10 cellular contexts compared by ENCODE assay signal in the genomic region with DNA sequence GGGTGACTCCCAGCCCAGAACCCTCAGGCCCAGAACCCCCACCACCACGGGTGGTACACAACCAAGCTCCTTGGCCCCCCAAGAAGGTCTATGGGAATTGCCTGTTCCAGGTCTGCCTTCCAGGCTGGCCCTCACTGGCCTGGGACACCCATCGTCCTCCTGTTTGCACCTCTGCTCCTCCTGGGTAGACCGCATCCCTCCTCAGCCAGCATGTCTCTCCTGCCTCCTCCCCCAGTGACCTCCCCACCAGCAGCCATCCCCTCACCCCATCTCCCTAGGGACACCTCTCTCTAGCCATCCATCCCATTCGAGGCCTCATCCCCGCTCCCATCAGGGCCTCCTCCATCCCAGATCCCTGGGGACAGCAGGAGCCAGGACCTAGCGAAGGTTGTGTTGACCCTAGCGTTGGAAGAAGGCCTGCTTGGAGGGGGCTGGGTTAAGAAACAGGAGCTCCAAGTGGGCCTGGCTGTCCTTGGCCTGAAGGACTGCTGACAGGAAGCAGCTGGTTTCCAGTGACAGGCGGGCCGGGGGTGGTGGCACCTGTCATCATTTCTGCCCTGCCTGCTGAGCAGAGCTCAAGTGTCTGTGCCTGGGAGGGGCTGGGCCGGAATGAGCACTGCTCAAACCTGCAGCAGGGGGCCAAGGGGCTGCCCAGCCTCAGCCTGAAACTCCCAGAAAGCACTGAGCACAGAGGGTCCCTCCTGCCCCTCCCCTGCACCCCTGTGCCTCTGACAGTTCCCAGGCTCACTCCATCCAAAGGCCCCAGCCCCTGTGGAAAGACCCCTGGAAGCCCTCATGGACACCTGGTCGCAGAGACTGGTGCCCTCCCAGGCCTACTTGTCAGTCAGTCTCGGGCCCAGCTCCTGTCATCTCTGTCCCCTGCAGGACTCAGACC.
DNase-seq lines count a peak whose midpoint lies in the region; ATAC-seq and TF ChIP-seq lines count a peak whose summit lies in the region.
"Had no signal": no experiment of that assay in that cellular context is flagged by ENCODE, and none has a peak within 500 bp of the region (broad histone marks: within the 10 kb centered on the region; RNA-seq: fewer than 3 reads in every experiment).

No MANE protein-coding gene starts in this region.

- peaks cover 16% of the 10 kb centered on the region for H3K27me3 Mint-ChIP-seq in activated T-cell treated with anti-CD3 and anti-CD28 coated beads, Interleukin-2, amount 50 U/mL, for 24 hours
- H3K27me3 Mint-ChIP-seq: central memory CD8-positive, alpha-beta T cell had no signal

- no peaks in the 10 kb centered on the region for H3K36me3 Mint-ChIP-seq in activated T-cell treated with anti-CD3 and anti-CD28 coated beads, Interleukin-2, amount 50 U/mL, for 24 hours (ENCODE audit: low read depth)

- H3K9me3 Mint-ChIP-seq in activated T-cell treated with anti-CD3 and anti-CD28 coated beads, Interleukin-2, amount 50 U/mL, for 24 hours: no peaks in the 10 kb centered on the region
- H3K9me3 Mint-ChIP-seq: central memory CD8-positive, alpha-beta T cell had no signal

- H3K27ac ChIP-seq in RWPE2 (ENCODE audit: poor library complexity, severe bottlenecking) (peak overlapping the region; percentile 82), right lobe of liver (peak overlapping the region in 2 of 3 donors; percentile 48 to 59), upper lobe of left lung (peak overlapping the region in 3 of 4 donors; percentile 56 to 69 (median 64))

- TF ChIP-seq EP300 in upper lobe of left lung (IDR thresholded peaks at IDR 0.05): no peak

- no peak overlapping the region for H3K27ac Mint-ChIP-seq in activated T-cell treated with anti-CD3 and anti-CD28 coated beads, Interleukin-2, amount 50 U/mL, for 24 hours

- H3K36me3 ChIP-seq in RWPE2 (ENCODE audit: low read depth): no peaks in the 10 kb centered on the region
- no peaks in the 10 kb centered on the region for H3K36me3 ChIP-seq in right lobe of liver
- H3K36me3 ChIP-seq in upper lobe of left lung: no peaks in the 10 kb centered on the region

- WGBS in right lobe of liver (ENCODE audit: insufficient coverage, low coverage, low lambda C conversion rate, missing lambda C conversion rate): 75% methylated on average over 4 of the region's 12 CpGs
- 41 to 49% methylated on average over 9 to 12 of the region's 12 CpGs for WGBS in upper lobe of left lung, 2 donors

- H3K27me3 ChIP-seq in RWPE2 (ENCODE audit: insufficient read depth, poor library complexity, severe bottlenecking) (no peaks in the 10 kb centered on the region), right lobe of liver (no peaks in the 10 kb centered on the region), upper lobe of left lung (no peaks in the 10 kb centered on the region)

- H3K4me1 ChIP-seq in RWPE2 (ENCODE audit: insufficient read depth, poor library complexity, severe bottlenecking): peaks cover 22% of the 10 kb centered on the region
- peaks cover 0 to 26% (median 7%) of the 10 kb centered on the region in 4 donors for H3K4me1 ChIP-seq in right lobe of liver
- peaks cover 13 to 34% (median 21%) of the 10 kb centered on the region in 4 donors for H3K4me1 ChIP-seq in upper lobe of left lung

- DNase-seq in activated T-cell treated with anti-CD3 and anti-CD28 coated beads, Interleukin-2, amount 50 U/mL, for 24 hours: peak; percentile 18
- DNase-seq in activated T-cell treated with anti-CD3 and anti-CD28 coated beads, Interleukin-2, amount 50 U/mL, for 48 hours: no peak
- peak; percentile 48 for DNase-seq in RWPE2 (ENCODE audit: low spot score)
- peak in 2 of 3 donors; percentile 45 to 51 for DNase-seq in right lobe of liver
- peak in 1 of 2 donors; percentile 36 for DNase-seq in upper lobe of left lung
- DNase-seq in 8988T: no peak
- no peak for DNase-seq in GF-D8 (lab: John Stamatoyannopoulos, UW)
- DNase-seq: NCI-H774 had no signal

- H3K4me3 Mint-ChIP-seq in activated T-cell treated with anti-CD3 and anti-CD28 coated beads, Interleukin-2, amount 50 U/mL, for 24 hours: no peak overlapping the region
- H3K4me3 Mint-ChIP-seq: central memory CD8-positive, alpha-beta T cell had no signal

- ATAC-seq in RWPE2 (ENCODE audit: low read depth): no peak
- no peak for ATAC-seq in right lobe of liver
- no peak for ATAC-seq in upper lobe of left lung (ENCODE audit: low FRiP score in 2 of 2)
- no peak for ATAC-seq in HG02840 (IDR thresholded peaks at IDR 0.05; ENCODE audit: low FRiP score, unreplicated experiment)

- peaks cover 2% of the 10 kb centered on the region for H3K4me1 Mint-ChIP-seq in activated T-cell treated with anti-CD3 and anti-CD28 coated beads, Interleukin-2, amount 50 U/mL, for 24 hours (ENCODE audit: low read depth)
- H3K4me1 Mint-ChIP-seq: central memory CD8-positive, alpha-beta T cell had no signal

- TF ChIP-seq CTCF in RWPE2 (IDR thresholded peaks at IDR 0.05; ENCODE audit: poor library complexity, severe bottlenecking): no peak
- TF ChIP-seq CTCF in right lobe of liver (IDR thresholded peaks at IDR 0.05): no peak
- no peak for TF ChIP-seq CTCF in upper lobe of left lung (IDR thresholded peaks at IDR 0.05)

- TF ChIP-seq POLR2A in right lobe of liver (IDR thresholded peaks at IDR 0.05): no peak
- no peak for TF ChIP-seq POLR2A in upper lobe of left lung (IDR thresholded peaks at IDR 0.05)

- intact Hi-C loops in right lobe of liver (cut with DNase I): no loop called here

- H3K4me3 ChIP-seq in RWPE2 (ENCODE audit: severe bottlenecking) (no peak overlapping the region), right lobe of liver (no peak overlapping the region), upper lobe of left lung (no peak overlapping the region)

- no peaks in the 10 kb centered on the region for H3K9me3 ChIP-seq in RWPE2 (ENCODE audit: severe bottlenecking)
- H3K9me3 ChIP-seq in right lobe of liver: no peaks in the 10 kb centered on the region
- no peaks in the 10 kb centered on the region for H3K9me3 ChIP-seq in upper lobe of left lung

Comparison
In these comparisons a context has a peak if more than half of its experiments do, and no peak if none do; other contexts are left out.
1. DNase-seq: peak in activated T-cell treated with anti-CD3 and anti-CD28 coated beads, Interleukin-2, amount 50 U/mL, for 24 hours (single experiment), RWPE2 (single experiment) and right lobe of liver (2 of 3); none in activated T-cell treated with anti-CD3 and anti-CD28 coated beads, Interleukin-2, amount 50 U/mL, for 48 hours (0 of 2), 8988T (single experiment) and GF-D8 (single experiment).
2. Peak in every context shown above with its lines, with median percentiles within 50 percentile points of each other: H3K27ac ChIP-seq.